ENCODE assay signal across 8 cellular contexts in genomic region chr6:16764188-16764950, GRCh38. TPM values are rescaled to one million over a fixed set of nuclear protein-coding genes. Genes with fewer than 3 reads are reported as not detected.
DNase-seq lines count a peak whose midpoint lies in the region; ATAC-seq and TF ChIP-seq lines count a peak whose summit lies in the region.

No MANE protein-coding gene starts in this region.

- H3K27ac ChIP-seq in heart right ventricle (peak overlapping the region in 3 of 10 donors; percentile 98 to 99 (median 99)), right cardiac atrium (ENCODE audit: low read length) (no peak overlapping the region), SJSA1 (peak overlapping the region; percentile 76), OCI-LY7 (ENCODE audit: low read depth, low read length, poor library complexity, severe bottlenecking) (no peak overlapping the region)

- H3K9me2 ChIP-seq in OCI-LY7 (ENCODE audit: insufficient read depth, low read length), result no peaks in the 10 kb centered on the region

- H4K20me1 ChIP-seq in OCI-LY7 (ENCODE audit: insufficient read depth, low read length), result no peaks in the 10 kb centered on the region

- DNase-seq in heart right ventricle, result no peak
- no peak for DNase-seq in right cardiac atrium
- peak in 1 of 2 experiments; percentile 63 for DNase-seq in SJSA1 (ENCODE audit: low read depth in 1 of 2, low spot score in 2 of 2)
- DNase-seq in fibroblast of mammary gland (ENCODE audit: low read depth), result peak; percentile 65
- DNase-seq in OCI-LY7 (ENCODE audit: low spot score), result no peak
- no peak for DNase-seq in HuH-7.5 (ENCODE audit: low spot score)

- H3K27me3 ChIP-seq in heart right ventricle, result no peaks in the 10 kb centered on the region
- H3K27me3 ChIP-seq in right cardiac atrium (ENCODE audit: control insufficient read depth, insufficient read depth), result no peaks in the 10 kb centered on the region
- no peaks in the 10 kb centered on the region for H3K27me3 ChIP-seq in SJSA1 (replicated peaks)

- BruUV-seq in OCI-LY7 (replicated peaks; lab: Mats Ljungman, UMichigan), result no TSS peak

- 74 to 76% methylated on average over 3 of the region's 3 CpGs for WGBS in heart right ventricle, 2 donors
- 73% methylated on average over 3 of the region's 3 CpGs for WGBS in right cardiac atrium

- no peaks in the 10 kb centered on the region for H3K9me3 ChIP-seq in heart right ventricle
- no peaks in the 10 kb centered on the region for H3K9me3 ChIP-seq in right cardiac atrium (ENCODE audit: control insufficient read depth, low read length)
- no peaks in the 10 kb centered on the region for H3K9me3 ChIP-seq in SJSA1 (replicated peaks)
- no peaks in the 10 kb centered on the region for H3K9me3 ChIP-seq in OCI-LY7 (ENCODE audit: low read length)

- intact Hi-C loops in heart right ventricle (cut with DNase I), result loop anchor here (1.0 to 10.0 kb wide), 17 partner anchors 87 to 432 kb away; no protein-coding TSS in a partner anchor
- intact Hi-C loops in right cardiac atrium (cut with DNase I), result loop anchor here (5.0 to 10.0 kb wide), 5 partner anchors 250 to 432 kb away; no protein-coding TSS in a partner anchor
- intact Hi-C loops in OCI-LY7 (cut with micrococcal nuclease; ENCODE audit: unreplicated experiment), result loop anchor here (5.0 to 10.0 kb wide), 2 partner anchors 160 to 357 kb away; no protein-coding TSS in a partner anchor

- no peaks in the 10 kb centered on the region for H3K79me2 ChIP-seq in OCI-LY7 (ENCODE audit: insufficient read depth, low read depth, low read length)

- no peak overlapping the region for H3K4me2 ChIP-seq in OCI-LY7 (ENCODE audit: low read length)

- CTCF ChIA-PET in OCI-LY7 (lab: Charles Lee; ENCODE audit: unreplicated experiment), result interaction anchor here (1.1 kb wide), 1 partner anchor 344 kb away, joined by 3 read pairs; no protein-coding TSS in a partner anchor

- POLR2A ChIA-PET in OCI-LY7 (lab: Charles Lee), result interaction anchor here (1.3 kb wide), 1 partner anchor 358 kb away, joined by 3 read pairs; no protein-coding TSS in a partner anchor

- H2AFZ ChIP-seq in OCI-LY7 (ENCODE audit: low read length), result no peak overlapping the region

- ATAC-seq in heart right ventricle (no peak), right cardiac atrium (no peak), HG03565 (IDR thresholded peaks at IDR 0.05; ENCODE audit: unreplicated experiment) (no peak), HG02571 (IDR thresholded peaks at IDR 0.05; ENCODE audit: unreplicated experiment) (no peak)

- peak in 7 of 9 donors; percentile 36 to 56 (median 47) for TF ChIP-seq CTCF in heart right ventricle (IDR thresholded peaks at IDR 0.05)
- TF ChIP-seq CTCF in fibroblast of mammary gland (conservative IDR thresholded peaks at IDR 0.05; ENCODE audit: control insufficient read depth, insufficient read depth, low read depth, low read length), result peak; percentile 45
- no peak; the same call in 1 of the 2 replicates for TF ChIP-seq CTCF in OCI-LY7 (conservative IDR thresholded peaks at IDR 0.05; ENCODE audit: low read length)

- H3K36me3 ChIP-seq in heart right ventricle (no peaks in the 10 kb centered on the region), SJSA1 (peaks cover 9% of the 10 kb centered on the region), OCI-LY7 (ENCODE audit: insufficient read depth, low read length) (no peaks in the 10 kb centered on the region)

- H3K4me1 ChIP-seq in heart right ventricle (peaks cover 0 to 49% (median 32%) of the 10 kb centered on the region in 9 donors), right cardiac atrium (ENCODE audit: control insufficient read depth, insufficient read depth, low read length) (no peaks in the 10 kb centered on the region), SJSA1 (replicated peaks) (peaks cover 53% of the 10 kb centered on the region), OCI-LY7 (ENCODE audit: insufficient read depth, low read length, poor library complexity, severe bottlenecking) (no peaks in the 10 kb centered on the region)

- H3K4me3 ChIP-seq in heart right ventricle, result no peak overlapping the region
- no peak overlapping the region for H3K4me3 ChIP-seq in right cardiac atrium (ENCODE audit: low read length)
- H3K4me3 ChIP-seq in SJSA1, result no peak overlapping the region
- H3K4me3 ChIP-seq in fibroblast of mammary gland (ENCODE audit: control insufficient read depth, low read depth, low read length), result no peak overlapping the region
- no peak overlapping the region for H3K4me3 ChIP-seq in OCI-LY7 (ENCODE audit: low read depth, low read length, poor library complexity, severe bottlenecking)

RNA-seq across cellular contexts. Expression of gene ATXN1, which starts 3.1 kb away (rescaled TPM):
- total RNA-seq in heart right ventricle, result 10 to 100 TPM; 26.8 to 46.5 (median 41.1) TPM
- polyA plus RNA-seq in heart right ventricle, result 1 to 10 TPM; 4.1 to 7.5 TPM
- 10 to 100 TPM; 46.5 to 50.7 (median 47.9) TPM for total RNA-seq in right cardiac atrium
- polyA plus RNA-seq in right cardiac atrium, result 11.8 TPM
- total RNA-seq in SJSA1 (2014; rRNA removed; shearing (Covaris generic)), result 20.8 and 24.8 TPM in 2 replicates
- total RNA-seq in OCI-LY7 (2014; rRNA removed; shearing (Covaris generic)), result not detected in 2 replicates
- 0.09 TPM in 1 of 2 replicates, not detected in the other for total RNA-seq in OCI-LY7 (2022)

Comparison
In these comparisons a context has a peak if more than half of its experiments do, and no peak if none do; other contexts are left out.
1. RNA of gene ATXN1, which starts 3.1 kb away (total RNA-seq): 46.5 to 50.7 TPM in right cardiac atrium, 26.8 to 46.5 TPM in heart right ventricle and 20.8 to 24.8 TPM in SJSA1; 0.09 TPM in OCI-LY7; every median in the first group is over 10 times any median in the second.